8 cellular contexts compared by ENCODE assay signal in the genomic region with DNA sequence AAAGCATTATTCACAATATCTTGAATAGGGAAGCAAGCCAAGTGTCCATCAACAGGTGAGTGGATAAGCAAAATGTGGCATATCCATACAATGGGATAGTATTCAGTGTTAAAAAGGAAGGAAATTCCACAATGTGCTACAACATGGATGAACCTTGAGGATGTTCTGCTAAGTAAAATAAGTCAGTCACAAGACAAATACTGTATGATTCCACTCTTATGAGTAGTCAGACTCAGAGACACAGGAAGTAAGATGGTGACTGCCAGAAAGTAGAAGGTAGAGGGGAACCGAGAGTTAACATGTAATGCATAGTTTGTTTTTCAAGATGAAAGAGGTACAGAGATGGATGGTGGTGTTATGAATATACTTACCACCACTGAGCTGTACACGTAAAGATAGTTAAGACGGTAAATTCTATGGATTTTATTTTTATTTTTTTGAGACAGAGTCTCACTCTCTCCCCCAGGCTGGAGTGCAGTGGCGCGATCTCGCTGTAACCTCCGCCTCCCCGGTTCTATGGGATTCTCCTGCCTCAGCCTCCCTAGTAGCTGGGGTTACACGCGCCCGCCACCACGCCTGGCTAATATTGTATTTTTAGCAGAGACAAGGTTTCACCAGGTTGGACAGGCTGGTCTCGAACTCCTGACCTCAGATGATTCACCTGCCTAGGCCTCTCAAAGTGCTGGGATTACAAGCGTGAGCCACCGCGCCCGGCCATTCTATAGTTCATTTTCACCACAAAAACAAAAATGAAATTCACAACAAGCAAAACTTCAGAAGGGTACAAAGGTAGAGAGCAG. TPM values are rescaled to one million over a fixed set of nuclear protein-coding genes. Genes with fewer than 3 reads are reported as not detected.
DNase-seq lines count a peak whose midpoint lies in the region; ATAC-seq, FAIRE-seq and TF ChIP-seq lines count a peak whose summit lies in the region.

No MANE protein-coding gene starts in this region.

- peak overlapping the region; percentile 81 to 85 for H3K27ac ChIP-seq in kidney (ENCODE audit: low read depth in 2 of 2, low read length in 2 of 2)

- peak overlapping the region; percentile 82 for H3K4me3 Mint-ChIP-seq in stimulated activated effector memory CD8-positive, alpha-beta T cell treated with anti-CD3 and anti-CD28 coated beads, Interleukin-12 subunit alpha, Interleukin-12 subunit beta, amount 100 ng/mL, for 72 hours

- FAIRE-seq in kidney (lab: Jason Lieb, UNC): no peak

- H3K4me1 Mint-ChIP-seq in stimulated activated effector memory CD8-positive, alpha-beta T cell treated with anti-CD3 and anti-CD28 coated beads, Interleukin-12 subunit alpha, Interleukin-12 subunit beta, amount 100 ng/mL, for 72 hours: peaks cover 23% of the 10 kb centered on the region

- no peak for TF ChIP-seq CTCF in kidney (IDR thresholded peaks at IDR 0.05; ENCODE audit: borderline replicate concordance, extremely low read depth, insufficient read depth)

- intact Hi-C loops in kidney (cut with DNase I): no loop called here

- no peaks in the 10 kb centered on the region for H3K9me3 ChIP-seq in kidney (ENCODE audit: control insufficient read depth in 1 of 2, low read length in 2 of 2)

- ATAC-seq in GM18868 (IDR thresholded peaks at IDR 0.05; ENCODE audit: unreplicated experiment) (peak; percentile 30), HG02884 (IDR thresholded peaks at IDR 0.05; ENCODE audit: unreplicated experiment) (no peak)
- peak; percentile 69 to 75 for ATAC-seq in activated naive CD4-positive, alpha-beta T cell treated with anti-CD3 and anti-CD28 coated beads, Interleukin-2, amount 50 U/mL, for 72 hours
- peak; percentile 64 for ATAC-seq in stimulated activated effector memory CD8-positive, alpha-beta T cell treated with anti-CD3 and anti-CD28 coated beads, Interleukin-12 subunit alpha, Interleukin-12 subunit beta, amount 100 ng/mL, for 72 hours

- peak overlapping the region; percentile 99 for H3K27ac Mint-ChIP-seq in activated naive CD4-positive, alpha-beta T cell treated with anti-CD3 and anti-CD28 coated beads, Interleukin-2, amount 50 U/mL, for 72 hours
- H3K27ac Mint-ChIP-seq in stimulated activated effector memory CD8-positive, alpha-beta T cell treated with anti-CD3 and anti-CD28 coated beads, Interleukin-12 subunit alpha, Interleukin-12 subunit beta, amount 100 ng/mL, for 72 hours: peak overlapping the region; percentile 96

- peak overlapping the region in 1 of 2 donors; percentile 86 for H3K9ac ChIP-seq in kidney (ENCODE audit: low read length in 2 of 2)

- no peaks in the 10 kb centered on the region for H3K36me3 ChIP-seq in kidney (ENCODE audit: control insufficient read depth in 1 of 2, insufficient read depth in 2 of 2, low read length in 2 of 2)

- DNase-seq in Jurkat, Clone E6-1 (ENCODE audit: low read depth, low spot score): peak; percentile 25
- DNase-seq in activated naive CD4-positive, alpha-beta T cell treated with anti-CD3 and anti-CD28 coated beads, Interleukin-2, amount 50 U/mL, for 72 hours (ENCODE audit: low spot score in 2 of 2): peak in 1 of 2 donors; percentile 48
- DNase-seq in kidney (no peak), superior temporal gyrus (ENCODE audit: extremely low spot score) (no peak), NCI-H1436 treated with DMSO at 0.1 percent for 48 hours (lab: John Stamatoyannopoulos, UW) (no peak)
- DNase-seq in stimulated activated effector memory CD8-positive, alpha-beta T cell treated with anti-CD3 and anti-CD28 coated beads, Interleukin-12 subunit alpha, Interleukin-12 subunit beta, amount 100 ng/mL, for 72 hours (ENCODE audit: low spot score in 2 of 2): peak in 1 of 2 donors; percentile 67

- peaks cover 0 to 14% of the 10 kb centered on the region in 2 donors for H3K4me1 ChIP-seq in kidney (ENCODE audit: control insufficient read depth in 1 of 2, insufficient read depth in 1 of 2, low read depth in 1 of 2, low read length in 2 of 2)

- H3K36me3 Mint-ChIP-seq in activated naive CD4-positive, alpha-beta T cell treated with anti-CD3 and anti-CD28 coated beads, Interleukin-2, amount 50 U/mL, for 72 hours: peaks cover 11 to 17% of the 10 kb centered on the region in 2 donors
- peaks cover 41% of the 10 kb centered on the region for H3K36me3 Mint-ChIP-seq in stimulated activated effector memory CD8-positive, alpha-beta T cell treated with anti-CD3 and anti-CD28 coated beads, Interleukin-12 subunit alpha, Interleukin-12 subunit beta, amount 100 ng/mL, for 72 hours

- H3K9me3 Mint-ChIP-seq in activated naive CD4-positive, alpha-beta T cell treated with anti-CD3 and anti-CD28 coated beads, Interleukin-2, amount 50 U/mL, for 72 hours: no peaks in the 10 kb centered on the region
- H3K9me3 Mint-ChIP-seq in stimulated activated effector memory CD8-positive, alpha-beta T cell treated with anti-CD3 and anti-CD28 coated beads, Interleukin-12 subunit alpha, Interleukin-12 subunit beta, amount 100 ng/mL, for 72 hours: no peaks in the 10 kb centered on the region

- peak overlapping the region; percentile 55 for H3K4me3 ChIP-seq in Jurkat, Clone E6-1 (ENCODE audit: low read length)
- peak overlapping the region; percentile 65 to 89 for H3K4me3 ChIP-seq in kidney (ENCODE audit: low read length in 2 of 2)

RNA-seq across cellular contexts. Expression of gene CHAMP1, which starts 1.0 kb away (rescaled TPM):
- polyA plus RNA-seq in Jurkat, Clone E6-1 (2012; ENCODE audit: insufficient read depth, insufficient read length): 15.0 TPM
- total RNA-seq in activated naive CD4-positive, alpha-beta T cell treated with anti-CD3 and anti-CD28 coated beads, Interleukin-2, amount 50 U/mL, for 72 hours: 10 to 100 TPM; 29.2 to 40.5 TPM
- total RNA-seq in kidney: 23.3 TPM
- 5.8 TPM for polyA plus RNA-seq in kidney (ENCODE audit: insufficient read depth, low read depth, low replicate concordance)

RNA-seq across cellular contexts. Expression of gene UPF3A, which starts 31.9 kb away (rescaled TPM):
- polyA plus RNA-seq in Jurkat, Clone E6-1 (2012; ENCODE audit: insufficient read depth, insufficient read length): 50.3 TPM
- 10 to 100 TPM; 42.2 to 76.8 TPM for total RNA-seq in activated naive CD4-positive, alpha-beta T cell treated with anti-CD3 and anti-CD28 coated beads, Interleukin-2, amount 50 U/mL, for 72 hours
- 41.7 TPM for total RNA-seq in kidney
- polyA plus RNA-seq in kidney (ENCODE audit: insufficient read depth, low read depth, low replicate concordance): 34.5 TPM
